Comparison of ENCODE assay signal across 15 cellular contexts in the genomic region with DNA sequence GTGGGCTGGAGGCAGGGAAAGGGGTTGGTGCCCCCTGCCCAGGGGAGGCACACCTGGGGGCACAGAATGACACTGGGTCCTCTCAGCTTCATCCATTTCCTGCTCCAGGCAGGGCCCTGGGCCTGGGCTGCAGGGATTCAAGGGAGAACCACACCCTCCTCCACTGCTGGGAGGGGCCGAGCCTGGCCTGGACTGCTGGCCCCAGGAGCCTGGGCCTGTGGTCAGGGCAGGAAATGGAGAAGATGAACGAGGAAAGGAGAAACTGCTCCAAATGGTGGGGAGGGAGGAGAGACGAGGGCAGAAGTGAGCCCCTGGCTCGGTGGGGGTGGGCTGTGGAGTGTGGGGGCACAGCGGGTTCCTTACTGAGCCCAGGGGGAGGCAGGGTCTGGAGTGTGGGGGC. TPM values are rescaled to one million over a fixed set of nuclear protein-coding genes. Genes with fewer than 3 reads are reported as not detected.
DNase-seq lines count a peak whose midpoint lies in the region; ATAC-seq and TF ChIP-seq lines count a peak whose summit lies in the region.
"Had no signal": no experiment of that assay in that cellular context is flagged by ENCODE, and none has a peak within 500 bp of the region (broad histone marks: within the 10 kb centered on the region; RNA-seq: fewer than 3 reads in every experiment).

No MANE protein-coding gene starts in this region.

- TF ChIP-seq CTCF in NB4 (IDR thresholded peaks at IDR 0.05; ENCODE audit: low read depth, low read length), result no peak
- TF ChIP-seq CTCF in fibroblast of the aortic adventitia (IDR thresholded peaks at IDR 0.05; ENCODE audit: insufficient read depth, low read length), result no peak
- TF ChIP-seq CTCF in progenitor cell of endocrine pancreas (IDR thresholded peaks at IDR 0.05; ENCODE audit: unreplicated experiment), result no peak
- TF ChIP-seq CTCF in SK-N-SH (IDR thresholded peaks at IDR 0.05), result no peak

- peaks cover 0 to 53% of the 10 kb centered on the region in 2 experiments; a peak in 1 of 4 replicates for H3K4me1 ChIP-seq in SK-N-SH (ENCODE audit: control insufficient read depth in 1 of 2, insufficient read depth in 2 of 2, low read depth in 1 of 2, low read length in 1 of 2)
- H3K4me1 ChIP-seq: prostate gland had no signal

- H3K27me3 Mint-ChIP-seq in progenitor cell of endocrine pancreas, result no peaks in the 10 kb centered on the region
- H3K27me3 Mint-ChIP-seq: activated naive CD8-positive, alpha-beta T cell had no signal

- no peak overlapping the region for H3K4me3 Mint-ChIP-seq in progenitor cell of endocrine pancreas (ENCODE audit: low read depth)
- H3K4me3 Mint-ChIP-seq: activated naive CD8-positive, alpha-beta T cell had no signal

- CTCF ChIA-PET in SK-N-SH (lab: Yijun Ruan, JAX), result no interaction called here

- no peak overlapping the region for H3K9ac ChIP-seq in SK-N-SH
- H3K9ac ChIP-seq: KMS-11 had no signal

- ATAC-seq in stimulated activated naive CD8-positive, alpha-beta T cell treated with anti-CD3 and anti-CD28 coated beads, Interleukin-15, Interleukin-2, amounts not matched to agents 100 U/mL and 50 U/mL, for 24 hours, result no peak

- H3K27me3 ChIP-seq in SK-N-SH (ENCODE audit: insufficient read depth), result no peaks in the 10 kb centered on the region

- H3K36me3 Mint-ChIP-seq in progenitor cell of endocrine pancreas (ENCODE audit: insufficient read depth), result no peaks in the 10 kb centered on the region
- H3K36me3 Mint-ChIP-seq: activated naive CD8-positive, alpha-beta T cell had no signal

- H3F3A ChIP-seq in SK-N-SH (replicated peaks; ENCODE audit: insufficient read depth), result no peaks in the 10 kb centered on the region

- no peak overlapping the region for H2AFZ ChIP-seq in SK-N-SH (ENCODE audit: low read depth)

- no peaks in the 10 kb centered on the region for H4K20me1 ChIP-seq in SK-N-SH (ENCODE audit: insufficient read depth)

- no peaks in the 10 kb centered on the region for H3K9me3 Mint-ChIP-seq in progenitor cell of endocrine pancreas (ENCODE audit: low read depth)

- POLR2A ChIA-PET in SK-N-SH (lab: Yijun Ruan, JAX), result no interaction called here

- no peaks in the 10 kb centered on the region for H3K9me2 ChIP-seq in SK-N-SH

- no peaks in the 10 kb centered on the region for H3K36me3 ChIP-seq in SK-N-SH (replicated peaks in 1 of 2; ENCODE audit: control insufficient read depth in 1 of 2, insufficient read depth in 2 of 2, low read length in 1 of 2)
- H3K36me3 ChIP-seq: prostate gland had no signal

- peak overlapping the region; percentile 62 for H3K27ac Mint-ChIP-seq in progenitor cell of endocrine pancreas
- H3K27ac Mint-ChIP-seq: activated naive CD8-positive, alpha-beta T cell had no signal

- 67% methylated on average over 5 of the region's 5 CpGs for WGBS in SK-N-SH (ENCODE audit: low lambda C conversion rate)

- TF ChIP-seq POLR2A in NB4 (IDR thresholded peaks at IDR 0.05; ENCODE audit: extremely low read depth, insufficient read length), result no peak

- no peak for TF ChIP-seq RAD21 in SK-N-SH (IDR thresholded peaks at IDR 0.05; ENCODE audit: low read length)

- H3K4me2 ChIP-seq in SK-N-SH, result no peak overlapping the region
- H3K4me2 ChIP-seq: KMS-11 had no signal

- peaks cover 39% of the 10 kb centered on the region for H3K4me1 Mint-ChIP-seq in progenitor cell of endocrine pancreas (ENCODE audit: low read depth)

- no peak for TF ChIP-seq EP300 in SK-N-SH (IDR thresholded peaks at IDR 0.05; ENCODE audit: borderline replicate concordance in 1 of 2, low read depth in 1 of 2, low read length in 1 of 2)

- H3K9me3 ChIP-seq in SK-N-SH, result no peaks in the 10 kb centered on the region
- H3K9me3 ChIP-seq: prostate gland had no signal

- H3K27ac ChIP-seq in SK-N-SH (ENCODE audit: low read depth in 2 of 2, low read length in 1 of 2), result no peak overlapping the region; a peak in 1 of 4 replicates
- H3K27ac ChIP-seq: C4-2B, KMS-11, prostate gland had no signal

- DNase-seq in EH (ENCODE audit: low read depth) (peak; percentile 37), NB4 (ENCODE audit: low read depth) (peak; percentile 67), fibroblast of the aortic adventitia (ENCODE audit: low read depth) (peak; percentile 47), progenitor cell of endocrine pancreas (ENCODE audit: low spot score, unreplicated experiment) (no peak), SK-N-SH (no peak), NCI-H774 (lab: John Stamatoyannopoulos, UW) (no peak), NCI-H524 treated with DMSO at 0.1 percent for 48 hours (lab: John Stamatoyannopoulos, UW) (no peak)
- no peak for DNase-seq in stimulated activated naive CD8-positive, alpha-beta T cell treated with anti-CD3 and anti-CD28 coated beads, Interleukin-15, Interleukin-2, amounts not matched to agents 100 U/mL and 50 U/mL, for 24 hours
- DNase-seq: activated CD4-positive, CD25-positive, alpha-beta regulatory T cell; activated CD8-positive, alpha-beta memory T cell treated with anti-CD3 and anti-CD28 coated beads, Interleukin-2, amount 50 U/mL, for 48 hours; NCI-H2171 had no signal

- no peaks in the 10 kb centered on the region for H3K79me2 ChIP-seq in SK-N-SH (ENCODE audit: insufficient read depth)

- H3K4me3 ChIP-seq in NB4 (ENCODE audit: low read depth, low read length) (no peak overlapping the region), fibroblast of the aortic adventitia (ENCODE audit: low read depth, low read length) (no peak overlapping the region), SK-N-SH (ENCODE audit: low read depth in 2 of 2, low read length in 1 of 2) (no peak overlapping the region)
- H3K4me3 ChIP-seq: prostate gland had no signal

TF ChIP-seq in SK-N-SH, 30 proteins besides CTCF, POLR2A, EP300 and RAD21:
- no peak for TF ChIP-seq FOXM1 (IDR thresholded peaks at IDR 0.05; ENCODE audit: low read depth)

RNA-seq across cellular contexts. Expression of gene KCNQ1OT1, which starts 38.1 kb away (rescaled TPM):
- total RNA-seq in fibroblast of the aortic adventitia (ENCODE audit: low replicate concordance) (5.5 and 7.3 TPM in 2 replicates), progenitor cell of endocrine pancreas (18.0 and 18.7 TPM in 2 replicates)
- polyA plus RNA-seq in SK-N-SH (2012; rRNA removed), result 0.03 and 0.05 TPM in 2 replicates
- under 0.01 TPM in 2 replicates for polyA plus RNA-seq in SK-N-SH (2012; cell fraction: cytosol; rRNA removed)
- polyA plus RNA-seq in SK-N-SH (2012; cell fraction: nucleus; rRNA removed), result 0.23 and 0.37 TPM in 2 replicates

Comparison
In these comparisons a context has a peak if more than half of its experiments do, and no peak if none do; other contexts are left out.
1. DNase-seq: peak in EH (single experiment), NB4 (single experiment) and fibroblast of the aortic adventitia (single experiment); none in progenitor cell of endocrine pancreas (single experiment), SK-N-SH (single experiment), NCI-H774 (single experiment), stimulated activated naive CD8-positive, alpha-beta T cell treated with anti-CD3 and anti-CD28 coated beads, Interleukin-15, Interleukin-2, amounts not matched to agents 100 U/mL and 50 U/mL, for 24 hours (single experiment) and NCI-H524 treated with DMSO at 0.1 percent for 48 hours (single experiment).